Comparison of ENCODE assay signal across 8 cellular contexts in the genomic region with DNA sequence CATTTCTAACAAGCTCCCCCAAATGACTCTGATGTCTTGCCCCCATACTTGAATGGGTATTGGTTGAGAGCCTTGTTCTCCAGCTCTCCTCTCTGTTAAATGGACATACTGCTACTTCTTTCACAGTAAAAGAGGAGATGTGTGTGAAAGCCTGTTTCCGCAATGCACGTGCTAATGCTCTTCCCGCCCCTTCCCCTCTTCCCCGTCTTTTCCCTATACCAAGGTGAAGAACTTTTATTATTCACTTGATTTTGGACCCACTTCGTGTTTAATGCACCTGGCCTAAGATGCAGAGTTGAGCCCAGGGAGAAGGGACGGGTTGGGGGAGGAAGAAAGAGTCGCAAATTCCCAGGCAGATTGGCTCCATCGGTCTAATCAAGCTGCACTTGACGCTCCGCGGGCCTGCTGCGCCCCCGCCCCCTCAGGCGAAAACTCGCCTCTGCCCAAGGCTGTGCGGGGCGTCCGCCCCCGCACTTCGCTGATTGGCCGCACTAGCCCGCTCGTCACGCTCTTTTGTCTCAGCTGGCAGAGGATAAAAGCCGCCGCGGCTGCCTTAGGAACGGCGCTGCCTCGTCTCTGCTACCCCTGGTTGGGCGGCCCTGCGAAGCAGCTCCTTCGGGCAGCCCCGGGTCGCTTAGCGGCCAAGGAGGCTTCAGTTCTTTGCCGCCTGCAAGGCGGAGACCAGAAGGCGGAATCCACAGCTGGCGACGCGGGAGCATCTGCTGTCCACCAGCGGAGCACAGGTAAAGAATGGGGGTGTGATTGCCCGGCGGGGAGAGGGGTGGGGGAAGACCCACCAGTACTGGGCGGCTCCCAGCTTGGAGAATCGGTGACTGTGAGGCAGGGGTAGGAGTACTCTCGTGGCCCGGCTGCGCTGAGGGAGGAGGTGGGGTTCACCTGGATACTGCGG. TPM values are rescaled to one million over a fixed set of nuclear protein-coding genes. Genes with fewer than 3 reads are reported as not detected.
DNase-seq lines count a peak whose midpoint lies in the region; FAIRE-seq and TF ChIP-seq lines count a peak whose summit lies in the region.

Gene ZCCHC12, plus strand, starts transcription at position 562 of the 910 bp plus-strand sequence. CDS start 1,421 bp downstream, outside the sequence.

- no peak for FAIRE-seq in RCC 7860 (lab: Jason Lieb, UNC)

- H2AFZ ChIP-seq in GM23248 (peak within 1 kb of the TSS; percentile 63), fibroblast of lung (ENCODE audit: low read length) (no peak within 1 kb of the TSS), neural cell (ENCODE audit: low read depth, low read length) (peak within 1 kb of the TSS; percentile 33)

- peaks cover 10% of the 10 kb centered on the region for H3K27me3 ChIP-seq in GM23248 (replicated peaks; ENCODE audit: insufficient read depth)
- H3K27me3 ChIP-seq in fibroblast of lung (ENCODE audit: control insufficient read depth, insufficient read depth, low read length), result peaks cover 10% of the 10 kb centered on the region
- H3K27me3 ChIP-seq in neural cell (ENCODE audit: insufficient read depth, low read depth, low read length), result no peaks in the 10 kb centered on the region

- H3K4me1 Mint-ChIP-seq in activated T-cell treated with anti-CD3 and anti-CD28 coated beads, Interleukin-2, amount 50 U/mL, for 24 hours (ENCODE audit: low read depth), result peaks cover 31% of the 10 kb centered on the region
- H3K4me1 Mint-ChIP-seq in type B pancreatic cell (ENCODE audit: unreplicated experiment), result no peaks in the 10 kb centered on the region

- WGBS in GM23248 (ENCODE audit: low coverage in 1 of 2, low lambda C conversion rate in 2 of 2, missing lambda C conversion rate in 2 of 2), 2 experiments, result 8 to 9% methylated on average over 25 to 41 of the region's 51 CpGs

- H3F3A ChIP-seq in GM23248 (ENCODE audit: insufficient read depth), result no peaks in the 10 kb centered on the region
- H3F3A ChIP-seq in neural cell (ENCODE audit: insufficient read depth, low read length, poor library complexity, severe bottlenecking), result no peaks in the 10 kb centered on the region

- TF ChIP-seq EP300 in neural cell (conservative IDR thresholded peaks at IDR 0.05; ENCODE audit: poor library complexity, severe bottlenecking), result no peak

- no peak within 1 kb of the TSS for H3K27ac ChIP-seq in GM23248
- H3K27ac ChIP-seq in fibroblast of lung (ENCODE audit: insufficient read depth, low read length), result no peak within 1 kb of the TSS
- peak within 1 kb of the TSS; percentile 94 for H3K27ac ChIP-seq in neural cell (ENCODE audit: low read length)

- H3K9me3 ChIP-seq in GM23248 (ENCODE audit: low read depth), result no peaks in the 10 kb centered on the region
- H3K9me3 ChIP-seq in fibroblast of lung (ENCODE audit: control insufficient read depth, insufficient read depth, low read depth, low read length), result no peaks in the 10 kb centered on the region
- H3K9me3 ChIP-seq in neural cell (ENCODE audit: low read length), result no peaks in the 10 kb centered on the region

- no peaks in the 10 kb centered on the region for H3K36me3 Mint-ChIP-seq in activated T-cell treated with anti-CD3 and anti-CD28 coated beads, Interleukin-2, amount 50 U/mL, for 24 hours (ENCODE audit: low read depth)
- H3K36me3 Mint-ChIP-seq in type B pancreatic cell, result no peaks in the 10 kb centered on the region

- H3K79me2 ChIP-seq in GM23248 (ENCODE audit: insufficient read depth) (no peaks in the 10 kb centered on the region), fibroblast of lung (ENCODE audit: control insufficient read depth, insufficient read depth, low read length) (no peaks in the 10 kb centered on the region), neural cell (replicated peaks; ENCODE audit: insufficient read depth, low read length) (peaks cover 3% of the 10 kb centered on the region)

- H4K20me1 ChIP-seq in GM23248 (ENCODE audit: insufficient read depth) (no peaks in the 10 kb centered on the region), fibroblast of lung (ENCODE audit: control insufficient read depth, extremely low read depth, insufficient read depth, low read length) (no peaks in the 10 kb centered on the region), neural cell (ENCODE audit: insufficient read depth) (no peaks in the 10 kb centered on the region)

- H3K9me3 Mint-ChIP-seq in activated T-cell treated with anti-CD3 and anti-CD28 coated beads, Interleukin-2, amount 50 U/mL, for 24 hours, result no peaks in the 10 kb centered on the region
- no peaks in the 10 kb centered on the region for H3K9me3 Mint-ChIP-seq in type B pancreatic cell

- in situ Hi-C loops in GM23248 (cut with MboI), result loop anchor here (25.0 kb wide), 1 partner anchor 361 kb away; no protein-coding TSS in a partner anchor

- peaks cover 67% of the 10 kb centered on the region for H3K27me3 Mint-ChIP-seq in activated T-cell treated with anti-CD3 and anti-CD28 coated beads, Interleukin-2, amount 50 U/mL, for 24 hours
- H3K27me3 Mint-ChIP-seq in type B pancreatic cell, result peaks cover 57% of the 10 kb centered on the region

- no peak within 1 kb of the TSS for H3K9ac ChIP-seq in GM23248
- no peak within 1 kb of the TSS for H3K9ac ChIP-seq in fibroblast of lung (ENCODE audit: insufficient read depth, low read length)
- peak within 1 kb of the TSS; percentile 95 for H3K9ac ChIP-seq in neural cell (ENCODE audit: low read length)

- peak within 1 kb of the TSS; percentile 71 for H3K4me2 ChIP-seq in GM23248 (ENCODE audit: unreplicated experiment)
- H3K4me2 ChIP-seq in fibroblast of lung (ENCODE audit: extremely low read depth, insufficient read depth, low read length), result peak within 1 kb of the TSS; percentile 59
- peak within 1 kb of the TSS; percentile 59 for H3K4me2 ChIP-seq in neural cell (ENCODE audit: low read length)

- TF ChIP-seq CTCF in fibroblast of lung (conservative IDR thresholded peaks at IDR 0.05 in 1 of 2, IDR thresholded peaks at IDR 0.05 in 1 of 2; ENCODE audit: low read depth in 1 of 2, low read length in 2 of 2), result no peak
- no peak for TF ChIP-seq CTCF in neural cell (IDR thresholded peaks at IDR 0.05; ENCODE audit: poor library complexity, severe bottlenecking)
- peak; percentile 22 for TF ChIP-seq CTCF in type B pancreatic cell (conservative IDR thresholded peaks at IDR 0.05)

- no peak within 1 kb of the TSS for H3K27ac Mint-ChIP-seq in activated T-cell treated with anti-CD3 and anti-CD28 coated beads, Interleukin-2, amount 50 U/mL, for 24 hours
- H3K27ac Mint-ChIP-seq in type B pancreatic cell, result no peak within 1 kb of the TSS

- TF ChIP-seq RAD21 in neural cell (conservative IDR thresholded peaks at IDR 0.05), result no peak

- no peaks in the 10 kb centered on the region for H3K4me1 ChIP-seq in GM23248 (ENCODE audit: insufficient read depth)
- H3K4me1 ChIP-seq in fibroblast of lung (ENCODE audit: control insufficient read depth, extremely low read depth, insufficient read depth, low read length), result no peaks in the 10 kb centered on the region

- no peaks in the 10 kb centered on the region for H3K36me3 ChIP-seq in GM23248 (ENCODE audit: low read depth)
- no peaks in the 10 kb centered on the region for H3K36me3 ChIP-seq in fibroblast of lung (ENCODE audit: control insufficient read depth, insufficient read depth, low read length)
- H3K36me3 ChIP-seq in neural cell (ENCODE audit: insufficient read depth, low read length), result no peaks in the 10 kb centered on the region

- H3K9me2 ChIP-seq in GM23248 (ENCODE audit: insufficient read depth) (no peaks in the 10 kb centered on the region), neural cell (ENCODE audit: insufficient read depth, low read length) (no peaks in the 10 kb centered on the region)

- DNase-seq in AG20443 (ENCODE audit: low spot score) (peak; percentile 68), GM23248 (peak; percentile 57), NCI-H510A treated with DMSO at 0.1 percent for 48 hours (lab: John Stamatoyannopoulos, UW) (peak; percentile 39), fibroblast of lung (ENCODE audit: low read depth in 2 of 2) (peak; percentile 11 to 66), type B pancreatic cell (ENCODE audit: extremely low spot score, unreplicated experiment) (peak; percentile 72), RCC 7860 (ENCODE audit: low spot score) (no peak)
- peak; percentile 55 for DNase-seq in activated T-cell treated with anti-CD3 and anti-CD28 coated beads, Interleukin-2, amount 50 U/mL, for 24 hours

- H3K4me3 Mint-ChIP-seq in activated T-cell treated with anti-CD3 and anti-CD28 coated beads, Interleukin-2, amount 50 U/mL, for 24 hours, result peak within 1 kb of the TSS; percentile 67
- H3K4me3 Mint-ChIP-seq in type B pancreatic cell, result peak within 1 kb of the TSS; percentile 88

- peak within 1 kb of the TSS; percentile 59 for H3K4me3 ChIP-seq in GM23248
- H3K4me3 ChIP-seq in fibroblast of lung (replicated peaks in 1 of 4; ENCODE audit: control extremely low read depth in 1 of 4, insufficient read depth in 1 of 4, low read depth in 3 of 4, low read length in 4 of 4), result peak within 1 kb of the TSS in 3 of 4 experiments; percentile 25 to 33 (median 28)
- peak within 1 kb of the TSS; percentile 80 for H3K4me3 ChIP-seq in neural cell (ENCODE audit: low read length)

RNA-seq across cellular contexts. Expression of gene ZCCHC12, which starts in this region (rescaled TPM):
- not detected in 2 replicates for total RNA-seq in GM23248 (2014; rRNA removed; shearing (Covaris generic))
- polyA plus RNA-seq in GM23248 (2016; fragmentation: Nextera tagmentation; extraction: Ambion mirVana) (not detected in 2 replicates), fibroblast of lung (0.07 TPM in 1 of 2 replicates, not detected in the other), neural cell (146 and 167 TPM in 2 replicates)
- total RNA-seq in fibroblast of lung (under 0.01 TPM in 1 of 2 replicates, not detected in the other), type B pancreatic cell (ENCODE audit: low replicate concordance) (0.64 and 10.6 TPM in 2 replicates)
- polyA plus RNA-seq in fibroblast of lung (2012), result 0.06 TPM in 1 of 2 replicates, not detected in the other
- polyA minus RNA-seq in fibroblast of lung (ENCODE audit: low replicate concordance) (not detected in 2 replicates), neural cell (97.7 and 101 TPM in 2 replicates)

Comparison
In these comparisons a context has a peak if more than half of its experiments do, and no peak if none do; other contexts are left out.
1. RNA of gene ZCCHC12 (polyA plus RNA-seq): 146 to 167 TPM in neural cell; not detected in GM23248 and 0.06 to 0.07 TPM in fibroblast of lung; every median in the first group is over 100 times any median in the second.
2. Peak in DNase-seq, H3K4me3 ChIP-seq and H3K4me2 ChIP-seq in GM23248; RNA of the gene not detected or under 1 TPM.
3. Peak in DNase-seq, H3K4me3 ChIP-seq and H3K4me2 ChIP-seq in fibroblast of lung; RNA of the gene not detected or under 1 TPM.
4. H3K4me3 ChIP-seq: peak in every context shown above with its lines; median percentile 80 in neural cell; 59 in GM23248; 28 in fibroblast of lung.
5. Peak in every context shown above with its lines, with median percentiles within 50 percentile points of each other: H3K4me2 ChIP-seq.